In genomic region chr7:32025381-32026075, GRCh38 we compare ENCODE assay signal across 19 cellular contexts. TPM values are rescaled to one million over a fixed set of nuclear protein-coding genes. Genes with fewer than 3 reads are reported as not detected.
"Had no signal": no experiment of that assay in that cellular context is flagged by ENCODE, and none has a peak within 500 bp of the region (broad histone marks: within the 10 kb centered on the region; RNA-seq: fewer than 3 reads in every experiment).

No MANE protein-coding gene starts in this region.

- H3K4me3 ChIP-seq: colonic mucosa, tibial artery had no signal

- H3K36me3 Mint-ChIP-seq: activated CD8-positive, alpha-beta memory T cell treated with anti-CD3 and anti-CD28 coated beads, Interleukin-2, amount 10 ng/mL, durations not matched to agents 7 days and 5 days; activated naive CD8-positive, alpha-beta T cell had no signal

- H3K9me3 Mint-ChIP-seq: activated B cell treated with CpG ODN at 0.5 μM for 24 hours, endodermal cell, nephron had no signal

- ATAC-seq: activated CD8-positive, alpha-beta memory T cell treated with anti-CD3 and anti-CD28 coated beads, Interleukin-2, amount 10 ng/mL, durations not matched to agents 7 days and 5 days; left lobe of liver had no signal

- H3K4me1 Mint-ChIP-seq: activated B cell treated with CpG ODN at 0.5 μM for 24 hours; activated CD4-positive, alpha-beta memory T cell treated with anti-CD3 and anti-CD28 coated beads, Interleukin-2, amount 10 ng/mL, durations not matched to agents 7 days and 5 days; activated CD8-positive, alpha-beta memory T cell treated with anti-CD3 and anti-CD28 coated beads, Interleukin-2, amount 10 ng/mL, durations not matched to agents 7 days and 5 days had no signal

- H3K36me3 ChIP-seq: colonic mucosa, tibial artery had no signal

- H3K4me3 Mint-ChIP-seq: activated B cell treated with CpG ODN at 0.5 μM for 24 hours; activated CD4-positive, alpha-beta memory T cell treated with anti-CD3 and anti-CD28 coated beads, Interleukin-2, amount 10 ng/mL, durations not matched to agents 7 days and 5 days; activated CD8-positive, alpha-beta memory T cell treated with anti-CD3 and anti-CD28 coated beads, Interleukin-2, amount 10 ng/mL, durations not matched to agents 7 days and 5 days; activated naive CD8-positive, alpha-beta T cell; endodermal cell; nephron had no signal

- H3K27ac ChIP-seq: colonic mucosa, epithelial cell of prostate, tibial artery had no signal

- H3K27ac Mint-ChIP-seq: activated B cell treated with CpG ODN at 0.5 μM for 24 hours; activated CD4-positive, alpha-beta memory T cell treated with anti-CD3 and anti-CD28 coated beads, Interleukin-2, amount 10 ng/mL, durations not matched to agents 7 days and 5 days; activated CD8-positive, alpha-beta memory T cell treated with anti-CD3 and anti-CD28 coated beads, Interleukin-2, amount 10 ng/mL, durations not matched to agents 7 days and 5 days; activated naive CD8-positive, alpha-beta T cell; endodermal cell; nephron had no signal

- DNase-seq: activated B cell treated with CpG ODN at 0.5 μM for 24 hours; activated CD4-positive, alpha-beta memory T cell treated with anti-CD3 and anti-CD28 coated beads, Interleukin-2, amount 10 ng/mL, durations not matched to agents 7 days and 5 days; activated CD4-positive, alpha-beta T cell treated with anti-CD3 and anti-CD28 coated beads for 4 hours; activated CD8-positive, alpha-beta memory T cell treated with anti-CD3 and anti-CD28 coated beads, Interleukin-2, amount 10 ng/mL, durations not matched to agents 7 days and 5 days; amniotic stem cell; colonic mucosa; endodermal cell; foreskin fibroblast; islet precursor cell; mammary epithelial cell; midbrain; occipital lobe; stimulated activated CD4-positive, alpha-beta T cell treated with anti-CD3 and anti-CD28 coated beads, Interleukin-2, amount 100 ng/mL, for 24 hours; stimulated activated naive CD4-positive, alpha-beta T cell treated with Interleukin-2 at 50 U/mL for 16 hours; tibial artery had no signal

- H3K27me3 Mint-ChIP-seq: activated CD4-positive, alpha-beta memory T cell treated with anti-CD3 and anti-CD28 coated beads, Interleukin-2, amount 10 ng/mL, durations not matched to agents 7 days and 5 days; activated CD8-positive, alpha-beta memory T cell treated with anti-CD3 and anti-CD28 coated beads, Interleukin-2, amount 10 ng/mL, durations not matched to agents 7 days and 5 days had no signal

- H3K27me3 ChIP-seq: colonic mucosa, tibial artery had no signal

- H3K9me3 ChIP-seq: colonic mucosa, tibial artery had no signal

RNA-seq across cellular contexts. Expression of gene PDE1C, which starts 44.7 kb away (rescaled TPM):
- total RNA-seq: activated B cell treated with CpG ODN at 0.5 μM for 24 hours; activated CD4-positive, alpha-beta memory T cell treated with anti-CD3 and anti-CD28 coated beads, Interleukin-2, amount 10 ng/mL, durations not matched to agents 7 days and 5 days; activated CD8-positive, alpha-beta memory T cell treated with anti-CD3 and anti-CD28 coated beads, Interleukin-2, amount 10 ng/mL, durations not matched to agents 7 days and 5 days had no signal
